8 cellular contexts compared by ENCODE assay signal in the genomic region with DNA sequence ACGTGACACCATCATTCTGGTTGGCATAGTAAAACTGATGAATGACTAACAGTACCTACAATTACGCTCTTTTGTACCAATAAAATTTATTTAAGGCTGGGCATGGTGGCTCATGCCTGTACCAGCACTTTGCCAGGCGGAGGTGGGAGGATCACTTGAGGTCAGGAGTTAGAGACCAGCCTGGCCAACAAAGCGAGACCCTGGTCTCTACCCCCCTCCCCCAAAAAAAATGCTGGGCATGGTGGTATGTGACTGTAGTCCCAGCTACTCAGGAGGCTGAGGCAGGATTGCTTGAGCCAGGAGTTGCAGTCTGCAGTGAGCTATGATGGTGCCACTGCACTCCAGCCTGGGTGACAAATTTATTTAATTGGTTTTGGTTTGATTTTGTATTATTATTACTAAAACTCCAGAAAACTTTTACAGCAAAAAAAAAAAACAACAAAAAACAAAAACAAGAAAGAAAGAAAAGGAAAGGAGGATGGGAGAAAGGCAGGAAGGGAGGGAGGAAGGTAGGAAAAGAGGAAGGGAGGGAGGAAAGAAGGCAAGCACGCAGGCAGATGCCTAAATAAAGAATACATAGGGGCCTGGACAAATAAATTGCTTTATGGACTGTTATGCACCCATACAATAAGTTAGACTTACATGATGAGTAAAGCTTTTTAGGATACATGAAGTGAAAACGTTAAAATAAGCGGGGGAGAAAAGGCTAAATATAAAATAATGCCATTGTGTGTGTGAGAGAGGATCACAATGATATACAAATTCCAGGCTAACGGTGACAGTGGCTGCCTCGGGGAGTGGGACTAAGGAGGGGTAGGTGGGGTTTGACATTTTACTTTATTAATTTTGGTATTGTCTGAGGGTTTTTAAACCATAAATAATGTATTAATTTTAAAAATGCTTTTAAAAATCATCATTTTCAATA. TPM values are rescaled to one million over a fixed set of nuclear protein-coding genes. Genes with fewer than 3 reads are reported as not detected.
A peak's percentile ranks its signal among the peaks of the same experiment; 100 is the strongest.
DNase-seq lines count a peak whose midpoint lies in the region; ATAC-seq and TF ChIP-seq lines count a peak whose summit lies in the region.

No MANE protein-coding gene starts in this region.

- no peak overlapping the region for H3K14ac ChIP-seq in neuronal stem cell (ENCODE audit: low read length)

- H2BK5ac ChIP-seq in neuronal stem cell (ENCODE audit: low read length): no peak overlapping the region

- H3K4me2 ChIP-seq in neuronal stem cell (ENCODE audit: insufficient read depth, low read length, poor library complexity, severe bottlenecking): no peak overlapping the region

- peaks cover 2% of the 10 kb centered on the region for H3K79me1 ChIP-seq in neuronal stem cell (ENCODE audit: low read depth, low read length)

- peaks cover 11% of the 10 kb centered on the region for H3K27me3 ChIP-seq in CD8-positive, alpha-beta T cell (ENCODE audit: insufficient read depth, low read length)
- H3K27me3 ChIP-seq in MG63 (no peaks in the 10 kb centered on the region), neuronal stem cell (ENCODE audit: control insufficient read depth in 3 of 3, insufficient read depth in 3 of 3, low read depth in 1 of 3, low read length in 3 of 3) (peaks cover 0 to 22% (median 9%) of the 10 kb centered on the region in 3 experiments)

- H3K4me1 ChIP-seq in CD8-positive, alpha-beta T cell (ENCODE audit: insufficient read depth, low read length): peaks cover 12% of the 10 kb centered on the region
- peaks cover 0 to 4% of the 10 kb centered on the region in 2 donors for H3K4me1 ChIP-seq in neuronal stem cell (ENCODE audit: control insufficient read depth in 2 of 2, insufficient read depth in 1 of 2, low read depth in 1 of 2, low read length in 2 of 2)

- H3K4ac ChIP-seq in neuronal stem cell (ENCODE audit: low read length): no peak overlapping the region

- no peak for DNase-seq in CD8-positive, alpha-beta T cell
- no peak for DNase-seq in MG63
- no peak for DNase-seq in effector memory CD8-positive, alpha-beta T cell
- no peak for DNase-seq in neuronal stem cell (ENCODE audit: low spot score)
- no peak for DNase-seq in HEK293T (ENCODE audit: extremely low spot score)
- no peak for DNase-seq in T-helper 9 cell

- H3K9me3 ChIP-seq in CD8-positive, alpha-beta T cell (ENCODE audit: low read length): no peaks in the 10 kb centered on the region
- H3K9me3 ChIP-seq in MG63 (no peaks in the 10 kb centered on the region), neuronal stem cell (replicated peaks in 1 of 2; ENCODE audit: control insufficient read depth in 2 of 2, insufficient read depth in 1 of 2, low read depth in 1 of 2, low read length in 2 of 2) (no peaks in the 10 kb centered on the region)

- peak overlapping the region; percentile 64 for H3K4me3 ChIP-seq in CD8-positive, alpha-beta T cell (ENCODE audit: low read depth, low read length)
- peak overlapping the region; percentile 71 for H3K4me3 ChIP-seq in MG63
- H3K4me3 ChIP-seq in neuronal stem cell (ENCODE audit: low read length in 2 of 2): peak overlapping the region; percentile 86 to 92

- no peaks in the 10 kb centered on the region for H3K36me3 ChIP-seq in CD8-positive, alpha-beta T cell (ENCODE audit: insufficient read depth, low read length)
- H3K36me3 ChIP-seq in MG63 (peaks cover 16% of the 10 kb centered on the region), neuronal stem cell (replicated peaks in 1 of 2; ENCODE audit: control insufficient read depth in 2 of 2, insufficient read depth in 2 of 2, low read length in 2 of 2) (peaks cover 17 to 28% of the 10 kb centered on the region in 2 donors)

- H2BK120ac ChIP-seq in neuronal stem cell (ENCODE audit: low read depth, low read length): no peak overlapping the region

- H3K9ac ChIP-seq in neuronal stem cell (ENCODE audit: low read depth, low read length, poor library complexity): no peak overlapping the region

- POLR2A ChIA-PET in CD8-positive, alpha-beta T cell (lab: Charles Lee): no interaction called here
- POLR2A ChIA-PET in HEK293T (lab: Yijun Ruan, JAX): interaction anchor here (1.4 to 3.5 kb wide), 3 partner anchors 28 to 83 kb away, joined by 4 to 13 read pairs (median 9); a partner anchor contains a TSS

- no peak overlapping the region for H4K91ac ChIP-seq in neuronal stem cell (ENCODE audit: low read depth, low read length, poor library complexity)

- H3K9me3 Mint-ChIP-seq in CD8-positive, alpha-beta T cell: no peaks in the 10 kb centered on the region
- no peaks in the 10 kb centered on the region for H3K9me3 Mint-ChIP-seq in effector memory CD8-positive, alpha-beta T cell

- H2BK12ac ChIP-seq in neuronal stem cell (ENCODE audit: low read length): no peak overlapping the region

- no peak for ATAC-seq in CD8-positive, alpha-beta T cell
- no peak for ATAC-seq in effector memory CD8-positive, alpha-beta T cell (replicated peaks)
- no peak for ATAC-seq in GM18502 (IDR thresholded peaks at IDR 0.05; ENCODE audit: poor library complexity, unreplicated experiment)
- ATAC-seq in HG03095 (IDR thresholded peaks at IDR 0.05; ENCODE audit: unreplicated experiment): no peak

- H3K4me3 Mint-ChIP-seq in CD8-positive, alpha-beta T cell: peak overlapping the region; percentile 92
- H3K4me3 Mint-ChIP-seq in effector memory CD8-positive, alpha-beta T cell: peak overlapping the region; percentile 84 to 88

- no peak overlapping the region for H4K8ac ChIP-seq in neuronal stem cell (ENCODE audit: low read depth, low read length)

- intact Hi-C loops in CD8-positive, alpha-beta T cell (cut with DNase I, micrococcal nuclease): loop anchor here in 1 of 2 experiments (1.0 kb wide), 1 partner anchor 28 kb away; a partner anchor contains a TSS

- H3K36me3 Mint-ChIP-seq in CD8-positive, alpha-beta T cell: peaks cover 2% of the 10 kb centered on the region
- H3K36me3 Mint-ChIP-seq in effector memory CD8-positive, alpha-beta T cell (ENCODE audit: insufficient read depth): peaks cover 6% of the 10 kb centered on the region

- no peak overlapping the region for H3K23ac ChIP-seq in neuronal stem cell (ENCODE audit: low read depth, low read length, poor library complexity)

- no peak overlapping the region for H2BK15ac ChIP-seq in neuronal stem cell (ENCODE audit: low read length)

- no CpG with 5 or more reads among the region's 9 CpGs for WGBS in neuronal stem cell (ENCODE audit: extremely low coverage in 2 of 2, insufficient read length in 2 of 2, insufficient replicate concordance in 1 of 2), 2 donors

- H3K27me3 Mint-ChIP-seq in CD8-positive, alpha-beta T cell (ENCODE audit: low read depth): peaks cover 51% of the 10 kb centered on the region
- H3K27me3 Mint-ChIP-seq in effector memory CD8-positive, alpha-beta T cell: peaks cover 28 to 50% of the 10 kb centered on the region in 2 donors

- TF ChIP-seq CTCF in CD8-positive, alpha-beta T cell (IDR thresholded peaks at IDR 0.05): no peak

- H3K18ac ChIP-seq in neuronal stem cell (ENCODE audit: low read length): no peak overlapping the region

- H3K27ac ChIP-seq in CD8-positive, alpha-beta T cell (ENCODE audit: low read depth, low read length): no peak overlapping the region
- peak overlapping the region; percentile 78 for H3K27ac ChIP-seq in neuronal stem cell (replicated peaks; ENCODE audit: low read length)

- no peak overlapping the region for H2AK5ac ChIP-seq in neuronal stem cell (ENCODE audit: low read depth, low read length)

- H2AFZ ChIP-seq in neuronal stem cell (ENCODE audit: low read length): peak overlapping the region; percentile 89

- no peak overlapping the region for H3K27ac Mint-ChIP-seq in CD8-positive, alpha-beta T cell
- peak overlapping the region; percentile 28 to 68 for H3K27ac Mint-ChIP-seq in effector memory CD8-positive, alpha-beta T cell

- H3K4me1 Mint-ChIP-seq in CD8-positive, alpha-beta T cell (ENCODE audit: low read depth): peaks cover 13% of the 10 kb centered on the region
- peaks cover 8 to 9% of the 10 kb centered on the region in 2 donors for H3K4me1 Mint-ChIP-seq in effector memory CD8-positive, alpha-beta T cell (ENCODE audit: low read depth in 2 of 2)

- CTCF ChIA-PET in CD8-positive, alpha-beta T cell (lab: Charles Lee): no interaction called here
- CTCF ChIA-PET in HEK293T (lab: Yijun Ruan, JAX): interaction anchor here (1.4 kb wide), 1 partner anchor 132 kb away, joined by 3 read pairs; no protein-coding TSS in a partner anchor

TF ChIP-seq in HEK293T, 16 proteins besides CTCF, POLR2A, EP300 and RAD21:
- no peak for TF ChIP-seq TARDBP (IDR thresholded peaks at IDR 0.05)
- TF ChIP-seq ELF4 (IDR thresholded peaks at IDR 0.05): no peak
- TF ChIP-seq BHLHE40 (IDR thresholded peaks at IDR 0.05; ENCODE audit: borderline replicate concordance): no peak
- TF ChIP-seq, protein P1, sequence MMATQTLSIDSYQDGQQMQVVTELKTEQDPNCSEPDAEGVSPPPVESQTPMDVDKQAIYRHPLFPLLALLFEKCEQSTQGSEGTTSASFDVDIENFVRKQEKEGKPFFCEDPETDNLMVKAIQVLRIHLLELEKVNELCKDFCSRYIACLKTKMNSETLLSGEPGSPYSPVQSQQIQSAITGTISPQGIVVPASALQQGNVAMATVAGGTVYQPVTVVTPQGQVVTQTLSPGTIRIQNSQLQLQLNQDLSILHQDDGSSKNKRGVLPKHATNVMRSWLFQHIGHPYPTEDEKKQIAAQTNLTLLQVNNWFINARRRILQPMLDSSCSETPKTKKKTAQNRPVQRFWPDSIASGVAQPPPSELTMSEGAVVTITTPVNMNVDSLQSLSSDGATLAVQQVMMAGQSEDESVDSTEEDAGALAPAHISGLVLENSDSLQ (IDR thresholded peaks at IDR 0.05): no peak
- no peak for TF ChIP-seq SUZ12 (IDR thresholded peaks at IDR 0.05)

RNA-seq across cellular contexts. Expression of a gene that starts 0.7 kb away (rescaled TPM):
- 1 to 10 TPM; 2.1 to 3.0 TPM for total RNA-seq in CD8-positive, alpha-beta T cell
- 3.1 and 6.8 TPM in 2 replicates for total RNA-seq in MG63 (2014; rRNA removed; shearing (Covaris generic); ENCODE audit: low replicate concordance)
- 15.8 TPM for polyA plus RNA-seq in neuronal stem cell (2013, experiment 1 of 2)
- polyA plus RNA-seq in neuronal stem cell (2013, experiment 2 of 2): 16.0 TPM

RNA-seq across cellular contexts. Expression of a gene that starts 27.7 kb away (rescaled TPM):
- total RNA-seq in CD8-positive, alpha-beta T cell: 1 to 10 TPM; 1.4 TPM
- total RNA-seq in MG63 (2014; rRNA removed; shearing (Covaris generic); ENCODE audit: low replicate concordance): 0.59 and 2.6 TPM in 2 replicates
- polyA plus RNA-seq in neuronal stem cell (2013, experiment 1 of 2): 3.5 TPM
- polyA plus RNA-seq in neuronal stem cell (2013, experiment 2 of 2): 3.7 TPM

RNA-seq across cellular contexts. Expression of a gene that starts 34.7 kb away (rescaled TPM):
- not detected for total RNA-seq in CD8-positive, alpha-beta T cell
- total RNA-seq in MG63 (2014; rRNA removed; shearing (Covaris generic); ENCODE audit: low replicate concordance): not detected in 2 replicates
- polyA plus RNA-seq in neuronal stem cell (2013, experiment 1 of 2): 0.03 TPM
- polyA plus RNA-seq in neuronal stem cell (2013, experiment 2 of 2): 0.03 TPM

RNA-seq across cellular contexts. Expression of a gene that starts 42.5 kb away (rescaled TPM):
- 10 to 100 TPM; 11.1 to 14.7 TPM for total RNA-seq in CD8-positive, alpha-beta T cell
- 9.2 and 20.0 TPM in 2 replicates for total RNA-seq in MG63 (2014; rRNA removed; shearing (Covaris generic); ENCODE audit: low replicate concordance)
- polyA plus RNA-seq in neuronal stem cell (2013, experiment 1 of 2): 17.4 TPM
- 17.1 TPM for polyA plus RNA-seq in neuronal stem cell (2013, experiment 2 of 2)

RNA-seq across cellular contexts. Expression of a gene that starts 57.0 kb away (rescaled TPM):
- under 1 TPM; 0.75 to 0.95 TPM for total RNA-seq in CD8-positive, alpha-beta T cell
- total RNA-seq in MG63 (2014; rRNA removed; shearing (Covaris generic); ENCODE audit: low replicate concordance): 4.6 and 9.3 TPM in 2 replicates
- polyA plus RNA-seq in neuronal stem cell (2013, experiment 1 of 2): 6.2 TPM
- 6.1 TPM for polyA plus RNA-seq in neuronal stem cell (2013, experiment 2 of 2)
